Comparison of ENCODE assay signal across 1 cellular context in the genomic region with DNA sequence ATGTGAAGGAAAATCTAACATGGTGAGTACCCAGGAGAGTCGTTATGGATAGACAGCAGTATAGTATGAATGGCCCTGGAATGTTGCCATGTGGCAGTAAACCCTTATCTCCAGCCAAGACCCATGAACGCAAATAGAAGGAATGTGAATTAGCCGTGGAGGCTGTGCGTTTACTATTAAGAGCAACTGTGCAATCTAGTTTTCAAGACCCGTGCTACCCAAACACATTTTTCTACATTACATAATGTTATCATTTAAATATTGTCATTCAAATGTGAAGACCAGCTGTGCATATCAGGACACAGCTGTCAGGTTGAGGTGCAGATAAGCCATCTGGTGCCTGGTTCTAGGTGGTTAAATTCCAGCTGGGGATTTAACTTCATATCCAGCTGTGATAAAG.
A peak's percentile ranks its signal among the peaks of the same experiment; 100 is the strongest.
TF ChIP-seq lines count a peak whose summit lies in the region.

No MANE protein-coding gene starts in this region.

TF ChIP-seq in K562, 482 proteins besides CTCF, POLR2A, EP300 and RAD21 (continued from another document):
- TF ChIP-seq, protein P1, sequence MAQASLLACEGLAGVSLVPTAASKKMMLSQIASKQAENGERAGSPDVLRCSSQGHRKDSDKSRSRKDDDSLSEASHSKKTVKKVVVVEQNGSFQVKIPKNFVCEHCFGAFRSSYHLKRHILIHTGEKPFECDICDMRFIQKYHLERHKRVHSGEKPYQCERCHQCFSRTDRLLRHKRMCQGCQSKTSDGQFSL (CRISPR knock-in tag; IDR thresholded peaks at IDR 0.05) = no peak
- TF ChIP-seq, protein P1 (tag; IDR thresholded peaks at IDR 0.05) = no peak
- TF ChIP-seq ZNF175 (CRISPR knock-in tag; IDR thresholded peaks at IDR 0.05; ENCODE audit: low read depth) (no peak), MTA2 (IDR thresholded peaks at IDR 0.05; ENCODE audit: low read depth) (peak; percentile 55), CHD4 (IDR thresholded peaks at IDR 0.05; ENCODE audit: insufficient read depth, insufficient replicate concordance, low read depth, low read length, poor library complexity, severe bottlenecking) (no peak)
- TF ChIP-seq, protein P2, sequence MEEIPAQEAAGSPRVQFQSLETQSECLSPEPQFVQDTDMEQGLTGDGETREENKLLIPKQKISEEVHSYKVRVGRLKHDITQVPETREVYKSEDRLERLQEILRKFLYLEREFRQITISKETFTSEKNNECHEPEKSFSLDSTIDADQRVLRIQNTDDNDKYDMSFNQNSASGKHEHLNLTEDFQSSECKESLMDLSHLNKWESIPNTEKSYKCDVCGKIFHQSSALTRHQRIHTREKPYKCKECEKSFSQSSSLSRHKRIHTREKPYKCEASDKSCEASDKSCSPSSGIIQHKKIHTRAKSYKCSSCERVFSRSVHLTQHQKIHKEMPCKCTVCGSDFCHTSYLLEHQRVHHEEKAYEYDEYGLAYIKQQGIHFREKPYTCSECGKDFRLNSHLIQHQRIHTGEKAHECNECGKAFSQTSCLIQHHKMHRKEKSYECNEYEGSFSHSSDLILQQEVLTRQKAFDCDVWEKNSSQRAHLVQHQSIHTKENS (CRISPR knock-in tag; IDR thresholded peaks at IDR 0.05) = no peak
